Comparison of ENCODE assay signal across 25 cellular contexts in the genomic region with DNA sequence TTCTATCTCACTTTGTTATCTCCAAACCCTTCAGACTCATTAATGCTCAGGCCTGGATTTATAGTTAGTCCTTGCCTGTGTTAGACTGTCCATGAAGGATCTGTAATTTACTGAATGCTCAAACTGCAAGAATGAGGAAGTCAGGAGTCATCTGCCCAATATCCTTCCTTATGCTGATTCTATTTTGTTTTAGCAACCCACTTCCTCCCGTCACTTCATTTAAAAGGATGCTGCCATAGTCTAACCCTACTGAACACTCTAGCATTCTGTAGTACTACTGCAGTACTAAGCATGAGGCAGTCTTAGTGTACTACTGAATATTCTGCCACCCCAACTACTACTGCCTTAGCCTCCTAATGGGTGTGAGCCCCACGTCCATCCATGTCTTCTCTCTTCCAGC. TPM values are rescaled to one million over a fixed set of nuclear protein-coding genes. Genes with fewer than 3 reads are reported as not detected.
DNase-seq lines count a peak whose midpoint lies in the region; ATAC-seq, FAIRE-seq and TF ChIP-seq lines count a peak whose summit lies in the region.
"Had no signal": no experiment of that assay in that cellular context is flagged by ENCODE, and none has a peak within 500 bp of the region (broad histone marks: within the 10 kb centered on the region; RNA-seq: fewer than 3 reads in every experiment).

No MANE protein-coding gene starts in this region.

- H3K4me3 Mint-ChIP-seq in GM23338: no peak overlapping the region
- H3K4me3 Mint-ChIP-seq: activated CD4-positive, alpha-beta T cell treated with anti-CD3 and anti-CD28 coated beads, Interleukin-2, amount 10 ng/mL, durations not matched to agents 7 days and 5 days; CD4-positive, CD25-positive, alpha-beta regulatory T cell; nephron had no signal

- H3K27ac ChIP-seq in GM23338 (ENCODE audit: low read depth) (no peak overlapping the region), GM12878 (ENCODE audit: control insufficient read depth, insufficient read depth) (no peak overlapping the region), dorsolateral prefrontal cortex (peak overlapping the region in 7 of 59 donors; percentile 5 to 42 (median 17)), prostate gland (no peak overlapping the region)
- H3K27ac ChIP-seq: brain microvascular endothelial cell, epithelial cell of prostate, gastrocnemius medialis had no signal

- TF ChIP-seq RAD21 in GM12878 (IDR thresholded peaks at IDR 0.05; ENCODE audit: insufficient read depth, low read depth, low read length): no peak

- H2AFZ ChIP-seq in GM23338 (peak overlapping the region; percentile 63; the same call in 1 of the 2 replicates), GM12878 (ENCODE audit: control insufficient read depth, low read depth, low read length) (no peak overlapping the region)

- TF ChIP-seq CTCF in GM23338 (conservative IDR thresholded peaks at IDR 0.05; ENCODE audit: low read depth in 2 of 2) (no peak), NB4 (IDR thresholded peaks at IDR 0.05; ENCODE audit: low read depth, low read length) (no peak), GM12878 (IDR thresholded peaks at IDR 0.05 in 2 of 3, conservative IDR thresholded peaks at IDR 0.05 in 1 of 3; ENCODE audit: control insufficient read depth in 2 of 3, extremely low read depth in 1 of 3, insufficient read depth in 1 of 3, low read depth in 3 of 3, low read length in 3 of 3) (no peak), dorsolateral prefrontal cortex (IDR thresholded peaks at IDR 0.05 in 54 of 56, conservative IDR thresholded peaks at IDR 0.05 in 2 of 56; ENCODE audit: low read depth in 1 of 56, partially characterized antibody in 56 of 56) (no peak), prostate gland (IDR thresholded peaks at IDR 0.05) (no peak)

- H3K4me1 ChIP-seq in GM23338 (ENCODE audit: insufficient read depth): peaks cover 27% of the 10 kb centered on the region
- no peaks in the 10 kb centered on the region for H3K4me1 ChIP-seq in GM12878 (ENCODE audit: control insufficient read depth, insufficient read depth, low read length)
- H3K4me1 ChIP-seq in prostate gland (replicated peaks): no peaks in the 10 kb centered on the region
- H3K4me1 ChIP-seq: gastrocnemius medialis had no signal

- RAD21 ChIA-PET in GM12878 (lab: Charles Lee; ENCODE audit: unreplicated experiment): no interaction called here

- ATAC-seq in GM23338 (no peak), GM12878 (no peak), GM21529 (IDR thresholded peaks at IDR 0.05; ENCODE audit: unreplicated experiment) (no peak), GM19452 (IDR thresholded peaks at IDR 0.05; ENCODE audit: unreplicated experiment) (no peak)
- ATAC-seq: gastrocnemius medialis had no signal

- H3K9me3 Mint-ChIP-seq in GM23338: peaks cover 74% of the 10 kb centered on the region
- H3K9me3 Mint-ChIP-seq: activated CD4-positive, alpha-beta T cell treated with anti-CD3 and anti-CD28 coated beads, Interleukin-2, amount 10 ng/mL, durations not matched to agents 7 days and 5 days had no signal

- H3K27ac Mint-ChIP-seq in GM23338: no peak overlapping the region
- H3K27ac Mint-ChIP-seq: activated CD4-positive, alpha-beta T cell treated with anti-CD3 and anti-CD28 coated beads, Interleukin-2, amount 10 ng/mL, durations not matched to agents 7 days and 5 days; CD4-positive, CD25-positive, alpha-beta regulatory T cell; nephron had no signal

- H3K27me3 Mint-ChIP-seq in GM23338 (ENCODE audit: insufficient read depth, low read depth, poor library complexity): peaks cover 3% of the 10 kb centered on the region

- whole genome bisulfite sequencing in GM12878 (ENCODE audit: insufficient coverage, insufficient replicate concordance, low lambda C conversion rate, missing lambda C conversion rate): 0% methylated on average over 2 of the region's 2 CpGs
- 76% methylated on average over 2 of the region's 2 CpGs for WGBS in prostate gland

- H3K27me3 ChIP-seq in GM23338 (ENCODE audit: insufficient read depth): no peaks in the 10 kb centered on the region
- H3K27me3 ChIP-seq in GM12878 (replicated peaks in 1 of 2; ENCODE audit: control insufficient read depth in 2 of 2, insufficient read depth in 2 of 2, low read length in 1 of 2): no peaks in the 10 kb centered on the region; a peak in 1 of 4 replicates
- peaks cover 0 to 4% (median 0%) of the 10 kb centered on the region in 45 donors for H3K27me3 ChIP-seq in dorsolateral prefrontal cortex
- no peaks in the 10 kb centered on the region for H3K27me3 ChIP-seq in prostate gland (replicated peaks; ENCODE audit: insufficient read depth)
- H3K27me3 ChIP-seq: brain microvascular endothelial cell, gastrocnemius medialis had no signal

- H3K36me3 ChIP-seq in GM23338 (ENCODE audit: insufficient read depth) (no peaks in the 10 kb centered on the region), GM12878 (ENCODE audit: control insufficient read depth in 2 of 2, insufficient read depth in 2 of 2, low read length in 1 of 2) (no peaks in the 10 kb centered on the region), prostate gland (no peaks in the 10 kb centered on the region)
- H3K36me3 ChIP-seq: brain microvascular endothelial cell, gastrocnemius medialis had no signal

- H3K4me2 ChIP-seq in GM23338 (no peak overlapping the region), GM12878 (ENCODE audit: control insufficient read depth, insufficient read depth) (no peak overlapping the region)

- in situ Hi-C loops in GM12878 (cut with MboI): no loop called here

- no peaks in the 10 kb centered on the region; the same call in 1 of the 2 replicates for H3F3A ChIP-seq in GM23338 (replicated peaks; ENCODE audit: low read depth)

- no peaks in the 10 kb centered on the region for H3K79me2 ChIP-seq in GM23338 (replicated peaks; ENCODE audit: insufficient read depth)
- no peaks in the 10 kb centered on the region for H3K79me2 ChIP-seq in GM12878 (ENCODE audit: control insufficient read depth, insufficient read depth, low read length)

- TF ChIP-seq POLR2A in NB4 (IDR thresholded peaks at IDR 0.05; ENCODE audit: extremely low read depth, insufficient read length): no peak
- no peak for TF ChIP-seq POLR2A in GM12878 (IDR thresholded peaks at IDR 0.05; ENCODE audit: low read depth, low read length)
- no peak for TF ChIP-seq POLR2A in prostate gland (IDR thresholded peaks at IDR 0.05)

- no peak for TF ChIP-seq EP300 in GM12878 (IDR thresholded peaks at IDR 0.05; ENCODE audit: borderline replicate concordance in 1 of 2, control insufficient read depth in 1 of 2, low read depth in 2 of 2, low read length in 2 of 2)

- 0 out of 3 replicates have a peak, but pooled peaks cover 8% of the 10 kb centered on the region for H3K36me3 Mint-ChIP-seq in GM23338 (ENCODE audit: low read depth)
- H3K36me3 Mint-ChIP-seq: CD4-positive, CD25-positive, alpha-beta regulatory T cell had no signal

- H3K9me2 ChIP-seq in GM23338 (ENCODE audit: insufficient read depth): no peaks in the 10 kb centered on the region

- H3K9me3 ChIP-seq in GM12878 (replicated peaks; ENCODE audit: control insufficient read depth, insufficient read depth, low read length): no peaks in the 10 kb centered on the region; the same call in 2 of the 3 replicates
- H3K9me3 ChIP-seq in prostate gland: no peaks in the 10 kb centered on the region
- H3K9me3 ChIP-seq: gastrocnemius medialis had no signal

- H3K9ac ChIP-seq in GM12878 (ENCODE audit: control insufficient read depth, insufficient read depth, low read length): no peak overlapping the region

- POLR2A ChIA-PET in GM12878 (lab: Charles Lee): no interaction called here

- no peak for DNase-seq in GM23338 (ENCODE audit: low spot score)
- DNase-seq in NB4 (ENCODE audit: low read depth): peak; percentile 72
- no peak for DNase-seq in GM12878 (ENCODE audit: low read depth, low spot score)
- peak; percentile 78 for DNase-seq in pons (ENCODE audit: low spot score)
- DNase-seq in dorsolateral prefrontal cortex: no peak
- DNase-seq in prostate gland (ENCODE audit: low spot score): no peak
- DNase-seq: activated CD4-positive, alpha-beta T cell treated with anti-CD3 and anti-CD28 coated beads, Interleukin-2, amount 10 ng/mL, durations not matched to agents 7 days and 5 days; activated naive CD4-positive, alpha-beta T cell treated with anti-CD3 and anti-CD28 coated beads, Interleukin-2, amount 50 U/mL, for 16 hours; brain microvascular endothelial cell; CD4-positive, CD25-positive, alpha-beta regulatory T cell; gastrocnemius medialis; NCI-H2081; NCI-H510A; stimulated activated CD4-positive, alpha-beta T cell treated with anti-CD3 and anti-CD28 coated beads, Interleukin-15, amount 100 ng/mL, for 24 hours; stimulated activated naive CD4-positive, alpha-beta T cell treated with Interleukin-2 at 50 U/mL for 16 hours; trophoblast cell had no signal

- intact Hi-C loops in GM12878 (cut with micrococcal nuclease; ENCODE audit: unreplicated experiment): no loop called here
- intact Hi-C loops in dorsolateral prefrontal cortex (cut with DNase I): no loop called here
- intact Hi-C loops in prostate gland (cut with DNase I): no loop called here

- SMC1A ChIA-PET in GM12878 (lab: Charles Lee; ENCODE audit: uncharacterized antibody, unreplicated experiment): interaction anchor here (0.7 kb wide), 1 partner anchor 94 kb away, joined by 3 read pairs; no protein-coding TSS in a partner anchor

- H3K4me1 Mint-ChIP-seq in GM23338: no peaks in the 10 kb centered on the region
- H3K4me1 Mint-ChIP-seq: CD4-positive, CD25-positive, alpha-beta regulatory T cell; nephron had no signal

- no peak for FAIRE-seq in GM12878 (lab: Jason Lieb, UNC)
- FAIRE-seq: HTR-8/SVneo had no signal

- CTCF ChIA-PET in GM12878 (lab: Yijun Ruan, JAX): no interaction called here

- no TSS peak for BruUV-seq in GM12878 (replicated peaks; lab: Mats Ljungman, UMichigan)

- H4K20me1 ChIP-seq in GM23338 (replicated peaks; ENCODE audit: insufficient read depth) (no peaks in the 10 kb centered on the region), GM12878 (ENCODE audit: control insufficient read depth, insufficient read depth) (no peaks in the 10 kb centered on the region)

- H3K4me3 ChIP-seq in GM23338: no peak overlapping the region
- no peak overlapping the region for H3K4me3 ChIP-seq in NB4 (ENCODE audit: low read depth, low read length)
- H3K4me3 ChIP-seq in GM12878: no peak overlapping the region
- H3K4me3 ChIP-seq in dorsolateral prefrontal cortex: no peak overlapping the region
- H3K4me3 ChIP-seq in prostate gland: no peak overlapping the region
- H3K4me3 ChIP-seq: gastrocnemius medialis had no signal

RNA-seq across cellular contexts. Expression of gene FCAR, which starts 1.5 kb away (rescaled TPM):
- total RNA-seq in GM23338 (2014; rRNA removed; shearing (Covaris generic)): not detected in 2 replicates
- not detected in 2 replicates for polyA plus RNA-seq in GM23338 (2016; fragmentation: Nextera tagmentation; extraction: Ambion mirVana)
- 0.52 TPM in 1 of 2 replicates, not detected in the other for total RNA-seq in GM12878 (2013; cell fraction: nucleolus; rRNA removed)
- 0.16 TPM in 1 of 2 replicates, not detected in the other for total RNA-seq in GM12878 (2014; rRNA removed)
- not detected in 2 replicates for total RNA-seq in GM12878 (2014; rRNA removed; fragmentation: Illumina TruSeq; extraction: Trizol)
- not detected in 2 replicates for total RNA-seq in GM12878 (2021)
- polyA plus RNA-seq in GM12878 (2011; ENCODE audit: low read depth): not detected
- 0.49 TPM in 2 replicates for polyA plus RNA-seq in GM12878 (2011; rRNA removed)
- polyA plus RNA-seq in GM12878 (2011; cell fraction: cytosol; rRNA removed): 0.32 and 0.37 TPM in 2 replicates
- polyA plus RNA-seq in GM12878 (2011; cell fraction: nucleus; rRNA removed): 0.18 and 0.24 TPM in 2 replicates
- not detected in 2 replicates for polyA plus RNA-seq in GM12878 (2012)
- not detected in 2 replicates for polyA plus RNA-seq in GM12878 (2014; fragmentation: Illumina TruSeq; extraction: Trizol)
- polyA plus RNA-seq in GM12878 (2014; fragmentation: Nextera tagmentation; extraction: Ambion mirVana): not detected
- polyA plus RNA-seq in GM12878 (2014; rRNA removed): not detected in 2 replicates
- not detected for polyA plus RNA-seq in GM12878 (2016; fragmentation: Nextera tagmentation; extraction: Ambion mirVana)
- 0.72 and 0.73 TPM in 2 replicates for polyA minus RNA-seq in GM12878 (2011; rRNA and poly(A)+ RNA removed)
- polyA minus RNA-seq in GM12878 (2011; cell fraction: cytosol; rRNA and poly(A)+ RNA removed): not detected in 2 replicates
- not detected in 2 replicates for polyA minus RNA-seq in GM12878 (2011; cell fraction: nucleus; rRNA and poly(A)+ RNA removed)
- total RNA-seq in dorsolateral prefrontal cortex: 1 to 10 TPM in 56 of 120 experiments, under 1 TPM in 34, not detected in 30; 0.32 to 6.0 (median 1.2) TPM
- not detected for total RNA-seq in prostate gland
- total RNA-seq: activated CD4-positive, alpha-beta T cell treated with anti-CD3 and anti-CD28 coated beads, Interleukin-2, amount 10 ng/mL, durations not matched to agents 7 days and 5 days; CD4-positive, CD25-positive, alpha-beta regulatory T cell; MCF 10A; pulmonary artery endothelial cell; SK-MEL-5 had no signal

RNA-seq across cellular contexts. Expression of gene KIR3DL2, which starts 25.3 kb away (rescaled TPM):
- not detected in 2 replicates for total RNA-seq in GM23338 (2014; rRNA removed; shearing (Covaris generic))
- polyA plus RNA-seq in GM23338 (2016; fragmentation: Nextera tagmentation; extraction: Ambion mirVana) (not detected in 2 replicates), GM12878 (2011; rRNA removed) (0.23 and 0.39 TPM in 2 replicates), GM12878 (2014; fragmentation: Illumina TruSeq; extraction: Trizol) (not detected in 2 replicates), GM12878 (2014; fragmentation: Nextera tagmentation; extraction: Ambion mirVana) (not detected), GM12878 (2014; rRNA removed) (not detected in 2 replicates), GM12878 (2016; fragmentation: Nextera tagmentation; extraction: Ambion mirVana) (not detected)
- not detected in 2 replicates for total RNA-seq in GM12878 (2013; cell fraction: nucleolus; rRNA removed)
- total RNA-seq in GM12878 (2014; rRNA removed) (not detected in 2 replicates), GM12878 (2014; rRNA removed; fragmentation: Illumina TruSeq; extraction: Trizol) (not detected in 2 replicates), GM12878 (2021) (not detected in 2 replicates), dorsolateral prefrontal cortex (under 1 TPM in 2 of 120 experiments, not detected in 118; 0.48 to 0.55 TPM), prostate gland (not detected)
- polyA plus RNA-seq in GM12878 (2011; ENCODE audit: low read depth): not detected
- 0.70 and 0.72 TPM in 2 replicates for polyA plus RNA-seq in GM12878 (2011; cell fraction: cytosol; rRNA removed)
- polyA plus RNA-seq in GM12878 (2011; cell fraction: nucleus; rRNA removed): 0.32 and 0.42 TPM in 2 replicates
- polyA plus RNA-seq in GM12878 (2012): not detected in 2 replicates
- 0.88 and 1.3 TPM in 2 replicates for polyA minus RNA-seq in GM12878 (2011; rRNA and poly(A)+ RNA removed)
- not detected in 2 replicates for polyA minus RNA-seq in GM12878 (2011; cell fraction: cytosol; rRNA and poly(A)+ RNA removed)
- 0.12 and 0.29 TPM in 2 replicates for polyA minus RNA-seq in GM12878 (2011; cell fraction: nucleus; rRNA and poly(A)+ RNA removed)
- total RNA-seq: gastrocnemius medialis, MCF 10A, pulmonary artery endothelial cell, SK-MEL-5 had no signal

RNA-seq across cellular contexts. Expression of gene NCR1, which starts 30.4 kb away (rescaled TPM):
- total RNA-seq in GM23338 (2014; rRNA removed; shearing (Covaris generic)): 0.78 and 2.0 TPM in 2 replicates
- polyA plus RNA-seq in GM23338 (2016; fragmentation: Nextera tagmentation; extraction: Ambion mirVana): 1.6 and 1.8 TPM in 2 replicates
- not detected in 2 replicates for total RNA-seq in GM12878 (2013; cell fraction: nucleolus; rRNA removed)
- total RNA-seq in GM12878 (2014; rRNA removed): 0.06 TPM in 1 of 2 replicates, not detected in the other
- not detected in 2 replicates for total RNA-seq in GM12878 (2014; rRNA removed; fragmentation: Illumina TruSeq; extraction: Trizol)
- total RNA-seq in GM12878 (2021): not detected in 2 replicates
- polyA plus RNA-seq in GM12878 (2011; ENCODE audit: low read depth): not detected
- 5.9 and 6.9 TPM in 2 replicates for polyA plus RNA-seq in GM12878 (2011; rRNA removed)
- polyA plus RNA-seq in GM12878 (2011; cell fraction: cytosol; rRNA removed): 6.7 and 6.8 TPM in 2 replicates
- polyA plus RNA-seq in GM12878 (2011; cell fraction: nucleus; rRNA removed): 3.7 and 4.3 TPM in 2 replicates
- polyA plus RNA-seq in GM12878 (2012): 0.08 and 0.15 TPM in 2 replicates
- polyA plus RNA-seq in GM12878 (2014; fragmentation: Illumina TruSeq; extraction: Trizol): 0.13 TPM in 1 of 2 replicates, not detected in the other
- polyA plus RNA-seq in GM12878 (2014; fragmentation: Nextera tagmentation; extraction: Ambion mirVana): not detected
- not detected in 2 replicates for polyA plus RNA-seq in GM12878 (2014; rRNA removed)
- not detected for polyA plus RNA-seq in GM12878 (2016; fragmentation: Nextera tagmentation; extraction: Ambion mirVana)
- polyA minus RNA-seq in GM12878 (2011; rRNA and poly(A)+ RNA removed): 9.9 and 24.1 TPM in 2 replicates
- polyA minus RNA-seq in GM12878 (2011; cell fraction: cytosol; rRNA and poly(A)+ RNA removed): 3.2 and 6.7 TPM in 2 replicates
- polyA minus RNA-seq in GM12878 (2011; cell fraction: nucleus; rRNA and poly(A)+ RNA removed): 4.4 and 5.8 TPM in 2 replicates
- 1 to 10 TPM in 2 of 120 experiments, under 1 TPM in 4, not detected in 114; 0.30 to 1.1 (median 0.77) TPM for total RNA-seq in dorsolateral prefrontal cortex
- total RNA-seq in prostate gland: under 1 TPM in 1 of 2 donors, not detected in 1; 0.34 TPM
- total RNA-seq: activated CD4-positive, alpha-beta T cell treated with anti-CD3 and anti-CD28 coated beads, Interleukin-2, amount 10 ng/mL, durations not matched to agents 7 days and 5 days; CD4-positive, CD25-positive, alpha-beta regulatory T cell; gastrocnemius medialis; lower leg skin; MCF 10A; pulmonary artery endothelial cell; SK-MEL-5 had no signal

RNA-seq across cellular contexts. Expression of gene KIR2DS4, which starts 43.0 kb away (rescaled TPM):
- not detected in 2 replicates for total RNA-seq in GM23338 (2014; rRNA removed; shearing (Covaris generic))
- polyA plus RNA-seq in GM23338 (2016; fragmentation: Nextera tagmentation; extraction: Ambion mirVana) (not detected in 2 replicates), GM12878 (2011; rRNA removed) (0.42 and 0.46 TPM in 2 replicates), GM12878 (2014; fragmentation: Illumina TruSeq; extraction: Trizol) (not detected in 2 replicates), GM12878 (2014; fragmentation: Nextera tagmentation; extraction: Ambion mirVana) (not detected), GM12878 (2014; rRNA removed) (not detected in 2 replicates), GM12878 (2016; fragmentation: Nextera tagmentation; extraction: Ambion mirVana) (not detected)
- not detected in 2 replicates for total RNA-seq in GM12878 (2013; cell fraction: nucleolus; rRNA removed)
- total RNA-seq in GM12878 (2014; rRNA removed) (not detected in 2 replicates), GM12878 (2014; rRNA removed; fragmentation: Illumina TruSeq; extraction: Trizol) (not detected in 2 replicates), GM12878 (2021) (not detected in 2 replicates), dorsolateral prefrontal cortex (under 1 TPM in 1 of 120 experiments, not detected in 119; 0.36 TPM), prostate gland (1 to 10 TPM in 1 of 2 donors, not detected in 1; 1.4 TPM)
- not detected for polyA plus RNA-seq in GM12878 (2011; ENCODE audit: low read depth)
- 0.43 and 0.78 TPM in 2 replicates for polyA plus RNA-seq in GM12878 (2011; cell fraction: cytosol; rRNA removed)
- 0.20 and 0.30 TPM in 2 replicates for polyA plus RNA-seq in GM12878 (2011; cell fraction: nucleus; rRNA removed)
- not detected in 2 replicates for polyA plus RNA-seq in GM12878 (2012)
- polyA minus RNA-seq in GM12878 (2011; rRNA and poly(A)+ RNA removed): 0.31 and 0.44 TPM in 2 replicates
- not detected in 2 replicates for polyA minus RNA-seq in GM12878 (2011; cell fraction: cytosol; rRNA and poly(A)+ RNA removed)
- not detected in 2 replicates for polyA minus RNA-seq in GM12878 (2011; cell fraction: nucleus; rRNA and poly(A)+ RNA removed)
- total RNA-seq: CD4-positive, CD25-positive, alpha-beta regulatory T cell; gastrocnemius medialis; lower leg skin; MCF 10A; pulmonary artery endothelial cell; SK-MEL-5 had no signal

RNA-seq across cellular contexts. Expression of gene KIR3DL1, which starts 59.2 kb away (rescaled TPM):
- total RNA-seq in GM23338 (2014; rRNA removed; shearing (Covaris generic)): not detected in 2 replicates
- polyA plus RNA-seq in GM23338 (2016; fragmentation: Nextera tagmentation; extraction: Ambion mirVana) (not detected in 2 replicates), GM12878 (2011; rRNA removed) (0.27 and 0.37 TPM in 2 replicates), GM12878 (2014; fragmentation: Illumina TruSeq; extraction: Trizol) (not detected in 2 replicates), GM12878 (2014; fragmentation: Nextera tagmentation; extraction: Ambion mirVana) (not detected), GM12878 (2014; rRNA removed) (not detected in 2 replicates), GM12878 (2016; fragmentation: Nextera tagmentation; extraction: Ambion mirVana) (not detected)
- not detected in 2 replicates for total RNA-seq in GM12878 (2013; cell fraction: nucleolus; rRNA removed)
- total RNA-seq in GM12878 (2014; rRNA removed) (not detected in 2 replicates), GM12878 (2014; rRNA removed; fragmentation: Illumina TruSeq; extraction: Trizol) (not detected in 2 replicates), GM12878 (2021) (not detected in 2 replicates), dorsolateral prefrontal cortex (under 1 TPM in 2 of 120 experiments, not detected in 118; 0.23 to 0.28 TPM), prostate gland (not detected)
- not detected for polyA plus RNA-seq in GM12878 (2011; ENCODE audit: low read depth)
- 0.54 and 0.55 TPM in 2 replicates for polyA plus RNA-seq in GM12878 (2011; cell fraction: cytosol; rRNA removed)
- polyA plus RNA-seq in GM12878 (2011; cell fraction: nucleus; rRNA removed): 0.15 and 0.19 TPM in 2 replicates
- not detected in 2 replicates for polyA plus RNA-seq in GM12878 (2012)
- polyA minus RNA-seq in GM12878 (2011; rRNA and poly(A)+ RNA removed): 0.29 and 0.52 TPM in 2 replicates
- polyA minus RNA-seq in GM12878 (2011; cell fraction: cytosol; rRNA and poly(A)+ RNA removed): not detected in 2 replicates
- polyA minus RNA-seq in GM12878 (2011; cell fraction: nucleus; rRNA and poly(A)+ RNA removed): 0.29 TPM in 1 of 2 replicates, not detected in the other
- total RNA-seq: activated CD4-positive, alpha-beta T cell treated with anti-CD3 and anti-CD28 coated beads, Interleukin-2, amount 10 ng/mL, durations not matched to agents 7 days and 5 days; CD4-positive, CD25-positive, alpha-beta regulatory T cell; lower leg skin; MCF 10A; pulmonary artery endothelial cell; SK-MEL-5 had no signal

Comparison
In these comparisons a context has a peak if more than half of its experiments do, and no peak if none do; other contexts are left out.
1. DNase-seq: peak in NB4 (single experiment) and pons (single experiment); none in GM23338 (single experiment), GM12878 (single experiment), dorsolateral prefrontal cortex (0 of 10) and prostate gland (single experiment).